1 cellular context compared by ENCODE assay signal in the genomic region with DNA sequence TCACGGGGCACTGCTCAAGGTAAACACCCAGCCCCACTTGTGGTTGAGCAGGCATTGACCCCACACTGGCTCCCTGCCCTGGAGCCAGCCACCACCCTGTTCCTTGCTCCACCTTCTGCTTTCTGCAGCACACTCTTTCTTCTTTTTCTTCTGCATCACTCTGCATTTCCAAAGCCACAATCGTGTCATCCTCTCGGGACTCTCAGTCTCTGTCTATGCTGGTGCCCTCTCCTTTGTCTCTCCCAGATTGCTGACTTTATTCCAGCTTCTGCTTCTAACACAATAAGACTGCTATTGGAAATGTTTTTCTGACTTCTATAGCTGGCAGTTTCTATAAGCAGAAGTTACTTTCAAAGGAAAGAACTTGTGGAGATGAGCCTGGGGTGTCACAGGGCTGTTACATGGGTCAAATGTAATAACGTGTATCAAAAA.
TF ChIP-seq lines count a peak whose summit lies in the region.

No MANE protein-coding gene starts in this region.

TF ChIP-seq in GM12878, 131 proteins besides CTCF, POLR2A, EP300 and RAD21:
- TF ChIP-seq, protein P1, sequence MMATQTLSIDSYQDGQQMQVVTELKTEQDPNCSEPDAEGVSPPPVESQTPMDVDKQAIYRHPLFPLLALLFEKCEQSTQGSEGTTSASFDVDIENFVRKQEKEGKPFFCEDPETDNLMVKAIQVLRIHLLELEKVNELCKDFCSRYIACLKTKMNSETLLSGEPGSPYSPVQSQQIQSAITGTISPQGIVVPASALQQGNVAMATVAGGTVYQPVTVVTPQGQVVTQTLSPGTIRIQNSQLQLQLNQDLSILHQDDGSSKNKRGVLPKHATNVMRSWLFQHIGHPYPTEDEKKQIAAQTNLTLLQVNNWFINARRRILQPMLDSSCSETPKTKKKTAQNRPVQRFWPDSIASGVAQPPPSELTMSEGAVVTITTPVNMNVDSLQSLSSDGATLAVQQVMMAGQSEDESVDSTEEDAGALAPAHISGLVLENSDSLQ (IDR thresholded peaks at IDR 0.05), result no peak
- TF ChIP-seq YY1 (IDR thresholded peaks at IDR 0.05; ENCODE audit: low read depth, low read length) (no peak), SP1 (IDR thresholded peaks at IDR 0.05; ENCODE audit: low read depth, low read length) (no peak), FOXK2 (IDR thresholded peaks at IDR 0.05) (no peak), HDAC2 (IDR thresholded peaks at IDR 0.05) (no peak), WRNIP1 (IDR thresholded peaks at IDR 0.05; ENCODE audit: borderline replicate concordance, low read depth, low read length) (no peak), ZNF207 (IDR thresholded peaks at IDR 0.05; ENCODE audit: borderline replicate concordance) (no peak), SMARCA5 (IDR thresholded peaks at IDR 0.05) (no peak), EED (IDR thresholded peaks at IDR 0.05; ENCODE audit: low read depth) (no peak), CEBPB (IDR thresholded peaks at IDR 0.05; ENCODE audit: borderline replicate concordance in 1 of 2, low read depth in 2 of 2, low read length in 2 of 2) (no peak), MTA2 (IDR thresholded peaks at IDR 0.05; ENCODE audit: low read depth) (no peak), TBL1XR1 (IDR thresholded peaks at IDR 0.05; ENCODE audit: low read depth, low read length) (no peak), CHD4 (IDR thresholded peaks at IDR 0.05) (no peak)
- TF ChIP-seq, protein P2, sequence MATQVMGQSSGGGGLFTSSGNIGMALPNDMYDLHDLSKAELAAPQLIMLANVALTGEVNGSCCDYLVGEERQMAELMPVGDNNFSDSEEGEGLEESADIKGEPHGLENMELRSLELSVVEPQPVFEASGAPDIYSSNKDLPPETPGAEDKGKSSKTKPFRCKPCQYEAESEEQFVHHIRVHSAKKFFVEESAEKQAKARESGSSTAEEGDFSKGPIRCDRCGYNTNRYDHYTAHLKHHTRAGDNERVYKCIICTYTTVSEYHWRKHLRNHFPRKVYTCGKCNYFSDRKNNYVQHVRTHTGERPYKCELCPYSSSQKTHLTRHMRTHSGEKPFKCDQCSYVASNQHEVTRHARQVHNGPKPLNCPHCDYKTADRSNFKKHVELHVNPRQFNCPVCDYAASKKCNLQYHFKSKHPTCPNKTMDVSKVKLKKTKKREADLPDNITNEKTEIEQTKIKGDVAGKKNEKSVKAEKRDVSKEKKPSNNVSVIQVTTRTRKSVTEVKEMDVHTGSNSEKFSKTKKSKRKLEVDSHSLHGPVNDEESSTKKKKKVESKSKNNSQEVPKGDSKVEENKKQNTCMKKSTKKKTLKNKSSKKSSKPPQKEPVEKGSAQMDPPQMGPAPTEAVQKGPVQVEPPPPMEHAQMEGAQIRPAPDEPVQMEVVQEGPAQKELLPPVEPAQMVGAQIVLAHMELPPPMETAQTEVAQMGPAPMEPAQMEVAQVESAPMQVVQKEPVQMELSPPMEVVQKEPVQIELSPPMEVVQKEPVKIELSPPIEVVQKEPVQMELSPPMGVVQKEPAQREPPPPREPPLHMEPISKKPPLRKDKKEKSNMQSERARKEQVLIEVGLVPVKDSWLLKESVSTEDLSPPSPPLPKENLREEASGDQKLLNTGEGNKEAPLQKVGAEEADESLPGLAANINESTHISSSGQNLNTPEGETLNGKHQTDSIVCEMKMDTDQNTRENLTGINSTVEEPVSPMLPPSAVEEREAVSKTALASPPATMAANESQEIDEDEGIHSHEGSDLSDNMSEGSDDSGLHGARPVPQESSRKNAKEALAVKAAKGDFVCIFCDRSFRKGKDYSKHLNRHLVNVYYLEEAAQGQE (IDR thresholded peaks at IDR 0.05; ENCODE audit: low read depth, low read length), result no peak
- TF ChIP-seq, protein P3, sequence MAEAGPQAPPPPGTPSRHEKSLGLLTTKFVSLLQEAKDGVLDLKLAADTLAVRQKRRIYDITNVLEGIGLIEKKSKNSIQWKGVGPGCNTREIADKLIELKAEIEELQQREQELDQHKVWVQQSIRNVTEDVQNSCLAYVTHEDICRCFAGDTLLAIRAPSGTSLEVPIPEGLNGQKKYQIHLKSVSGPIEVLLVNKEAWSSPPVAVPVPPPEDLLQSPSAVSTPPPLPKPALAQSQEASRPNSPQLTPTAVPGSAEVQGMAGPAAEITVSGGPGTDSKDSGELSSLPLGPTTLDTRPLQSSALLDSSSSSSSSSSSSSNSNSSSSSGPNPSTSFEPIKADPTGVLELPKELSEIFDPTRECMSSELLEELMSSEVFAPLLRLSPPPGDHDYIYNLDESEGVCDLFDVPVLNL (IDR thresholded peaks at IDR 0.05; ENCODE audit: low read depth, low read length), result no peak
